In genomic region chr11:46379483-46380293, GRCh38 we compare ENCODE assay signal across 9 cellular contexts. TPM values are rescaled to one million over a fixed set of nuclear protein-coding genes. Genes with fewer than 3 reads are reported as not detected.
DNase-seq lines count a peak whose midpoint lies in the region; ATAC-seq and TF ChIP-seq lines count a peak whose summit lies in the region.
"Not testable (repeated sequence)": the region's sequence is repeated elsewhere in the genome, so short reads cannot be mapped to it uniquely, and the experiment has no call there.
"Had no signal": no experiment of that assay in that cellular context is flagged by ENCODE, and none has a peak within 500 bp of the region (broad histone marks: within the 10 kb centered on the region; RNA-seq: fewer than 3 reads in every experiment).

No MANE protein-coding gene starts in this region.

- not testable (repeated sequence) for H3K9me3 ChIP-seq in right atrium auricular region; mucosa of descending colon; skeletal muscle tissue (ENCODE audit: control insufficient read depth in 3 of 3, low read length in 3 of 3); aorta (ENCODE audit: control insufficient read depth, low read length)

- peaks cover 27% of the 10 kb centered on the region for H3K36me3 Mint-ChIP-seq in activated B cell treated with CpG ODN at 0.5 μM for 24 hours (ENCODE audit: low read depth)
- peaks cover 15% of the 10 kb centered on the region for H3K36me3 Mint-ChIP-seq in chondrocyte (ENCODE audit: low read depth)

- not testable (repeated sequence) for H3K27ac Mint-ChIP-seq in activated B cell treated with CpG ODN at 0.5 μM for 24 hours; chondrocyte (ENCODE audit: unreplicated experiment)

- H3K9ac ChIP-seq in skeletal muscle tissue (ENCODE audit: low read depth in 1 of 3, low read length in 3 of 3) = not testable (repeated sequence)

- TF ChIP-seq CTCF in activated B cell treated with CpG ODN at 0.5 μM for 24 hours (IDR thresholded peaks at IDR 0.05); chondrocyte (IDR thresholded peaks at IDR 0.05); right atrium auricular region (IDR thresholded peaks at IDR 0.05); mucosa of descending colon (IDR thresholded peaks at IDR 0.05): not testable (repeated sequence)

- peak; percentile 33 for DNase-seq in Daoy (ENCODE audit: low read depth)
- DNase-seq in NCI-H2227 (lab: John Stamatoyannopoulos, UW; ENCODE audit: unreplicated experiment) = peak; percentile 54
- not testable (repeated sequence) for DNase-seq in activated B cell treated with CpG ODN at 0.5 μM for 24 hours; right atrium auricular region (ENCODE audit: low spot score)
- peak; percentile 89 for DNase-seq in chondrocyte (ENCODE audit: low spot score)
- DNase-seq in mucosa of descending colon = peak in 2 of 3 donors; percentile 52 to 76
- peak; percentile 44 to 74 for DNase-seq in aorta

- not testable (repeated sequence) for H3K27me3 ChIP-seq in right atrium auricular region; aorta (ENCODE audit: control insufficient read depth in 1 of 2, insufficient read depth in 2 of 2, low read length in 1 of 2)
- H3K27me3 ChIP-seq in skeletal muscle tissue (ENCODE audit: control insufficient read depth in 3 of 3, insufficient read depth in 3 of 3, low read length in 3 of 3) = peaks cover 6 to 22% (median 19%) of the 10 kb centered on the region in 3 donors

- not testable (repeated sequence) for H3K4me1 Mint-ChIP-seq in activated B cell treated with CpG ODN at 0.5 μM for 24 hours; chondrocyte (ENCODE audit: low read depth)

- peaks cover 16% of the 10 kb centered on the region for H3K27me3 Mint-ChIP-seq in activated B cell treated with CpG ODN at 0.5 μM for 24 hours
- not testable (repeated sequence) for H3K27me3 Mint-ChIP-seq in chondrocyte (ENCODE audit: low read depth)

- POLR2A ChIA-PET in activated B cell treated with CpG ODN at 0.5 μM for 24 hours (lab: Charles Lee) = not testable (repeated sequence)

- H3K4me3 Mint-ChIP-seq in activated B cell treated with CpG ODN at 0.5 μM for 24 hours (peak overlapping the region; percentile 53), chondrocyte (ENCODE audit: unreplicated experiment) (peak overlapping the region; percentile 22)

- peaks cover 41% of the 10 kb centered on the region for H3K36me3 ChIP-seq in right atrium auricular region
- not testable (repeated sequence) for H3K36me3 ChIP-seq in mucosa of descending colon (ENCODE audit: low read depth); aorta (ENCODE audit: control insufficient read depth in 1 of 2, insufficient read depth in 2 of 2, low read length in 1 of 2)
- peaks cover 29 to 36% (median 35%) of the 10 kb centered on the region in 3 donors for H3K36me3 ChIP-seq in skeletal muscle tissue (ENCODE audit: control insufficient read depth in 3 of 3, insufficient read depth in 3 of 3, low read length in 3 of 3)

- CTCF ChIA-PET in activated B cell treated with CpG ODN at 0.5 μM for 24 hours (lab: Charles Lee) = not testable (repeated sequence)

- peaks cover 0 to 28% of the 10 kb centered on the region in 2 donors for H3K4me1 ChIP-seq in right atrium auricular region
- H3K4me1 ChIP-seq in mucosa of descending colon (ENCODE audit: low read depth) = peaks cover 14% of the 10 kb centered on the region
- H3K4me1 ChIP-seq in skeletal muscle tissue (ENCODE audit: control insufficient read depth in 3 of 3, insufficient read depth in 3 of 3, low read length in 3 of 3) = peaks cover 14 to 23% (median 15%) of the 10 kb centered on the region in 3 donors
- H3K4me1 ChIP-seq in aorta (ENCODE audit: control insufficient read depth in 1 of 2, insufficient read depth in 2 of 2, low read length in 2 of 2) = not testable (repeated sequence)

- intact Hi-C loops in activated B cell treated with CpG ODN at 0.5 μM for 24 hours (cut with micrococcal nuclease) = loop anchor here (5.0 kb wide), 1 partner anchor 32 kb away; the partner anchor contains the start of gene DGKZ
- intact Hi-C loops in mucosa of descending colon (cut with DNase I, micrococcal nuclease); aorta (cut with DNase I): not testable (repeated sequence)

- H3K27ac ChIP-seq in right atrium auricular region = peak overlapping the region; percentile 75
- peak overlapping the region; percentile 47 for H3K27ac ChIP-seq in skeletal muscle tissue (ENCODE audit: low read depth, low read length)
- not testable (repeated sequence) for H3K27ac ChIP-seq in aorta (ENCODE audit: low read depth in 1 of 2, low read length in 2 of 2)

- not testable (repeated sequence) for ATAC-seq in activated B cell treated with CpG ODN at 0.5 μM for 24 hours (ENCODE audit: low read depth)
- peak; percentile 48 for ATAC-seq in mucosa of descending colon
- peak; percentile 25 for ATAC-seq in aorta (ENCODE audit: low FRiP score)

- H3K4me3 ChIP-seq in right atrium auricular region = peak overlapping the region in 1 of 2 donors; percentile 69
- H3K4me3 ChIP-seq in mucosa of descending colon; skeletal muscle tissue (ENCODE audit: low read length in 3 of 3); aorta (ENCODE audit: low read length in 2 of 2): not testable (repeated sequence)

- H3K9me3 Mint-ChIP-seq in activated B cell treated with CpG ODN at 0.5 μM for 24 hours; chondrocyte (ENCODE audit: low read depth): not testable (repeated sequence)

- 85 to 87% methylated on average over 24 to 36 of the region's 36 CpGs for WGBS in aorta, 2 donors

RNA-seq across cellular contexts. Expression of gene MDK, which starts 1.8 kb away (rescaled TPM):
- 157 and 177 TPM in 2 replicates for total RNA-seq in Daoy (2014; rRNA removed; shearing (Covaris generic))
- 0.55 and 0.78 TPM in 2 replicates for total RNA-seq in activated B cell treated with CpG ODN at 0.5 μM for 24 hours
- 49.9 to 127 TPM (median 124 TPM) in 3 replicates for total RNA-seq in chondrocyte
- 10 to 100 TPM; 11.9 to 26.4 TPM for total RNA-seq in right atrium auricular region
- 100 to 1,000 TPM; 103 to 672 (median 193) TPM for total RNA-seq in mucosa of descending colon
- 28.2 TPM for total RNA-seq in skeletal muscle tissue
- 10 to 100 TPM; 11.8 to 23.4 TPM for total RNA-seq in aorta
- 10 to 100 TPM; 15.8 to 40.3 TPM for polyA plus RNA-seq in aorta

RNA-seq across cellular contexts. Expression of gene CHRM4, which starts 11.9 kb away (rescaled TPM):
- total RNA-seq in Daoy (2014; rRNA removed; shearing (Covaris generic)) = not detected in 2 replicates
- total RNA-seq in activated B cell treated with CpG ODN at 0.5 μM for 24 hours (0.35 and 0.42 TPM in 2 replicates), chondrocyte (0.38 to 0.42 TPM in 2 of 3 replicates, not detected in the other), right atrium auricular region (under 1 TPM in 1 of 2 donors, not detected in 1; 0.28 TPM), mucosa of descending colon (1 to 10 TPM in 2 of 3 donors, under 1 TPM in 1; 0.32 to 6.0 (median 3.1) TPM), skeletal muscle tissue (not detected), aorta (under 1 TPM in 1 of 2 donors, not detected in 1; 0.29 TPM)
- polyA plus RNA-seq in aorta = 1 to 10 TPM in 1 of 2 donors, under 1 TPM in 1; 0.28 to 1.9 TPM
- polyA plus RNA-seq: liver had no signal

RNA-seq across cellular contexts. Expression of gene DGKZ, which starts 32.4 kb away (rescaled TPM):
- 27.2 and 41.4 TPM in 2 replicates for total RNA-seq in Daoy (2014; rRNA removed; shearing (Covaris generic))
- total RNA-seq in activated B cell treated with CpG ODN at 0.5 μM for 24 hours (48.1 and 53.6 TPM in 2 replicates), chondrocyte (41.9 to 47.4 TPM (median 46.8 TPM) in 3 replicates), right atrium auricular region (100 to 1,000 TPM in 1 of 2 donors, 10 to 100 TPM in 1; 91.7 to 116 TPM), mucosa of descending colon (10 to 100 TPM; 41.2 to 49.6 (median 47.2) TPM), skeletal muscle tissue (22.4 TPM), aorta (10 to 100 TPM; 36.1 to 61.1 TPM)
- polyA plus RNA-seq in aorta = 10 to 100 TPM; 15.8 to 33.4 TPM
